1 cellular context compared by ENCODE assay signal in the genomic region with DNA sequence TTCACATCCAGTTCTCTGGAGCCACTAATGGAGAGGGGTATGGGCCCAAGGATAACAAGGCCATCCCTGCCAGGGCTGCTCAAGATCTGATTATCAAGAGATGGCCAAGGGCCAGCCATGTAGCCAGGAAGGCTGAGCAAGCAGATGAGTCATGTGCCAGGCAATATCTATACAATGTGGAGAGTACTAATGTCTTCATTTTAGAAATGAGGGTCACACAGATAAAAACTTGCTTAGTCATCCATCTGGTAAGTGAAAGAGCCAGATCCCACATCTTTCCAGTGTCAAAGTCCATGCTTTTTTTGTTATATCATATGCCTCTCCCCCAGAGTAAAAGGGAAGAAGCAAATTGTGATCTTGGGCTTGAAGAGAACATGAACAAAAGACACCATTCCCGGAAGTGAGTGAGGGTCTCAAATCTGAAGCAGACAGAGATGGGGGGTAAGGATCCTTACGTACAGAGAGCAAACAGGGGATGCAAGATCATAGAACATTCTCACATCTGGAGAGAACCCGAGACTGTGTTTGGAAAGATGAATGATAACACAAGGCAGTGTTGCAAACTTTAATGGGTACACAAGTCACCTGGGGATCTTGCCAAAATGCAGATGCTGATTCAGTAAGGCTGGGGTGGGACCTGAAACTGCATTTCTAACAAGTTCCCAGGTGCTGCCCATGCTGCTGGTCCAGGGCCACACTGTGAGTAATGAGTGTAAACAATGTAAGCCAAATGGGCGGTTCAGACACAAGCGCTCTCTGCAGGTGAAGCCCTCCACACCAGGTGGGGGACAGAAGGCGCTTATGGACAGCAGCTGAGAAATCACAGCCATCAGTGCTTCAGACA.
A peak's percentile ranks its signal among the peaks of the same experiment; 100 is the strongest.
TF ChIP-seq lines count a peak whose summit lies in the region.

No MANE protein-coding gene starts in this region.

TF ChIP-seq in K562, 482 proteins besides CTCF, POLR2A, EP300 and RAD21 (continued from another document and continues in another):
- TF ChIP-seq, protein P1, sequence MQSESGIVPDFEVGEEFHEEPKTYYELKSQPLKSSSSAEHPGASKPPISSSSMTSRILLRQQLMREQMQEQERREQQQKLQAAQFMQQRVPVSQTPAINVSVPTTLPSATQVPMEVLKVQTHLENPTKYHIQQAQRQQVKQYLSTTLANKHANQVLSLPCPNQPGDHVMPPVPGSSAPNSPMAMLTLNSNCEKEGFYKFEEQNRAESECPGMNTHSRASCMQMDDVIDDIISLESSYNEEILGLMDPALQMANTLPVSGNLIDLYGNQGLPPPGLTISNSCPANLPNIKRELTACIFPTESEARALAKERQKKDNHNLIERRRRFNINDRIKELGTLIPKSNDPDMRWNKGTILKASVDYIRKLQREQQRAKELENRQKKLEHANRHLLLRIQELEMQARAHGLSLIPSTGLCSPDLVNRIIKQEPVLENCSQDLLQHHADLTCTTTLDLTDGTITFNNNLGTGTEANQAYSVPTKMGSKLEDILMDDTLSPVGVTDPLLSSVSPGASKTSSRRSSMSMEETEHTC (IDR thresholded peaks at IDR 0.05): no peak
- TF ChIP-seq, protein P2, sequence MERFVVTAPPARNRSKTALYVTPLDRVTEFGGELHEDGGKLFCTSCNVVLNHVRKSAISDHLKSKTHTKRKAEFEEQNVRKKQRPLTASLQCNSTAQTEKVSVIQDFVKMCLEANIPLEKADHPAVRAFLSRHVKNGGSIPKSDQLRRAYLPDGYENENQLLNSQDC (CRISPR knock-in tag; IDR thresholded peaks at IDR 0.05): no peak
- TF ChIP-seq CAMTA2 (CRISPR knock-in tag; conservative IDR thresholded peaks at IDR 0.05): no peak
- TF ChIP-seq BHLHE40 (IDR thresholded peaks at IDR 0.05; ENCODE audit: low read length): peak; percentile 86
- no peak for TF ChIP-seq KHSRP (IDR thresholded peaks at IDR 0.05)
- TF ChIP-seq HSF4 (CRISPR knock-in tag; IDR thresholded peaks at IDR 0.05; ENCODE audit: borderline replicate concordance): no peak
- TF ChIP-seq ARID2 (IDR thresholded peaks at IDR 0.05): no peak
- TF ChIP-seq ZNF133 (CRISPR knock-in tag; IDR thresholded peaks at IDR 0.05): no peak
- no peak for TF ChIP-seq SETDB1 (IDR thresholded peaks at IDR 0.05; ENCODE audit: low read length)
- no peak for TF ChIP-seq HDGF (IDR thresholded peaks at IDR 0.05)
- TF ChIP-seq, protein P3, sequence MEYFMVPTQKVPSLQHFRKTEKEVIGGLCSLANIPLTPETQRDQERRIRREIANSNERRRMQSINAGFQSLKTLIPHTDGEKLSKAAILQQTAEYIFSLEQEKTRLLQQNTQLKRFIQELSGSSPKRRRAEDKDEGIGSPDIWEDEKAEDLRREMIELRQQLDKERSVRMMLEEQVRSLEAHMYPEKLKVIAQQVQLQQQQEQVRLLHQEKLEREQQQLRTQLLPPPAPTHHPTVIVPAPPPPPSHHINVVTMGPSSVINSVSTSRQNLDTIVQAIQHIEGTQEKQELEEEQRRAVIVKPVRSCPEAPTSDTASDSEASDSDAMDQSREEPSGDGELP (CRISPR knock-in tag; IDR thresholded peaks at IDR 0.05; ENCODE audit: borderline replicate concordance): no peak
- TF ChIP-seq CCNT2 (IDR thresholded peaks at IDR 0.05; ENCODE audit: borderline replicate concordance, extremely low read depth, insufficient read length, low read depth, low read length): no peak
- TF ChIP-seq, protein P4, sequence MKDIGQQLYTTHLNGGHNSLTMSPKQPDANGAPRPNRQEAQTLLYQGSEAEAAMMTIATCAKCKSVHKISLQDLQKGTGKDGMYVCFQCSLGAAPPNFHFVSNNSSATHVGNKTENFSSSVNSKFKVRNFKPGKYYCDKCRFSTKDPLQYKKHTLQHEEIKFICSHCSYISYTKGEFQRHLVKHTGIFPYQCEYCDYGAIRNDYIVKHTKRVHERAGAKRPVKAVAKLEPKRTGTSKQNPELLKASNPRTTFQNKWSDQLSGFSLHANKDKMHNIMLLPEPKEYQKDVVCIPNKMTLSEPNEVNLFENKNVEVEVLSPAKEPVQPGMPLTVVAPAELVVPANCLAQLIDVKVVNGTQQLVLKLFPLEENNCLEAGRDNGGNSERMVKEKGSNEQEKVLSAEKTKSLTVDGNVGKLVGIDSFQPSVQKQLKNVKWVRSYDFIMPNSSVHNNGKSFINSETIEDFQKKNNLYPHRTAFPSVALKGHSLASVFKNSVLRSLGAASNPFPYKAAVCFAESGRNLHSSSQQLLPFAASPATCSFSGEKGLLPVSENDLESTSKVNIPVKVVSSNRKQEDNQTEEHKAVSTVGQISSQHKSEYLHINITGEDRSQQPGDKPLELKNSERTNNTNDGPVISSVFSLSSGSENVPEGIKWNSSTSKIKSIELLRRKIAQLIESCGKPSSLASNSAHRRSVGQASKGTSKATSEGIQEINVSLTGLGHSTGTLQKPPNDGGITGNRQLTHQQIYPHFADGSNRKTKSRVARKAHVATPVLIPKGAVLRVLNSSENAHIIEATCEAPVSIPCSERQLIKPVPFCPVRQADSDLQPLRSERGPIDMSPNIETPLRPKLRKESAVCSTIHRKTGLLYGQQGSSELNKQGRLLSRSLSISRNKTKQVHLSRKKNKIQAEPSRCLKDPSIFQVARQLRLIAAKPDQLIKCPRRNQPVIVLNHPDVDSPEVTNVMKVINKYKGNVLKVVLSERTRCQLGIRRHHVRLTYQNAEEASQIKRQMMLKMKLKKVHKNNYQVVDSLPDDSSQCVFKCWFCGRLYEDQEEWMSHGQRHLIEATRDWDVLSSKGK (CRISPR knock-in tag; IDR thresholded peaks at IDR 0.05): no peak
- no peak for TF ChIP-seq POLR2H (tag; IDR thresholded peaks at IDR 0.05; ENCODE audit: low read depth)
- no peak for TF ChIP-seq LARP7 (IDR thresholded peaks at IDR 0.05)
- no peak for TF ChIP-seq FOXA1 (IDR thresholded peaks at IDR 0.05; ENCODE audit: borderline replicate concordance)
- TF ChIP-seq ILK (tag; IDR thresholded peaks at IDR 0.05; ENCODE audit: borderline replicate concordance, low read depth): no peak
- no peak for TF ChIP-seq RBM39 (optimal IDR thresholded peaks at IDR 0.05; ENCODE audit: low read depth, low read length)
- TF ChIP-seq HNRNPH1 (optimal IDR thresholded peaks at IDR 0.05; ENCODE audit: low read depth, low read length): no peak
- TF ChIP-seq ZFP36 (IDR thresholded peaks at IDR 0.05; ENCODE audit: low read depth, low read length, partially characterized antibody): no peak
- peak; percentile 79 for TF ChIP-seq DPF2 (IDR thresholded peaks at IDR 0.05)
- TF ChIP-seq SREBF1 (IDR thresholded peaks at IDR 0.05; ENCODE audit: borderline replicate concordance, low read depth, low read length): no peak
- no peak for TF ChIP-seq PPARD (CRISPR knock-in tag; IDR thresholded peaks at IDR 0.05)
- TF ChIP-seq PHTF2 (CRISPR knock-in tag; IDR thresholded peaks at IDR 0.05): no peak
- peak; percentile 92 to 93 for TF ChIP-seq TRIM24 (IDR thresholded peaks at IDR 0.05)
- no peak for TF ChIP-seq NONO (IDR thresholded peaks at IDR 0.05; ENCODE audit: low read depth in 2 of 2, low read length in 1 of 2)
- no peak for TF ChIP-seq NCOA6 (IDR thresholded peaks at IDR 0.05)
- no peak for TF ChIP-seq RFX7 (CRISPR knock-in tag; IDR thresholded peaks at IDR 0.05)
- TF ChIP-seq MYBL2 (IDR thresholded peaks at IDR 0.05; ENCODE audit: low read depth): no peak
- no peak for TF ChIP-seq MYBL2 (CRISPR knock-in tag; IDR thresholded peaks at IDR 0.05; ENCODE audit: borderline replicate concordance)
- TF ChIP-seq ZNF444 (CRISPR knock-in tag; IDR thresholded peaks at IDR 0.05): no peak
- no peak for TF ChIP-seq CBFB (CRISPR knock-in tag; IDR thresholded peaks at IDR 0.05)
- TF ChIP-seq FOS (IDR thresholded peaks at IDR 0.05; ENCODE audit: extremely low read depth, insufficient read length): peak; percentile 44
- TF ChIP-seq, protein P5, sequence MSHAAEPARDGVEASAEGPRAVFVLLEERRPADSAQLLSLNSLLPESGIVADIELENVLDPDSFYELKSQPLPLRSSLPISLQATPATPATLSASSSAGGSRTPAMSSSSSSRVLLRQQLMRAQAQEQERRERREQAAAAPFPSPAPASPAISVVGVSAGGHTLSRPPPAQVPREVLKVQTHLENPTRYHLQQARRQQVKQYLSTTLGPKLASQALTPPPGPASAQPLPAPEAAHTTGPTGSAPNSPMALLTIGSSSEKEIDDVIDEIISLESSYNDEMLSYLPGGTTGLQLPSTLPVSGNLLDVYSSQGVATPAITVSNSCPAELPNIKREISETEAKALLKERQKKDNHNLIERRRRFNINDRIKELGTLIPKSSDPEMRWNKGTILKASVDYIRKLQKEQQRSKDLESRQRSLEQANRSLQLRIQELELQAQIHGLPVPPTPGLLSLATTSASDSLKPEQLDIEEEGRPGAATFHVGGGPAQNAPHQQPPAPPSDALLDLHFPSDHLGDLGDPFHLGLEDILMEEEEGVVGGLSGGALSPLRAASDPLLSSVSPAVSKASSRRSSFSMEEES (CRISPR knock-in tag; IDR thresholded peaks at IDR 0.05): no peak
- TF ChIP-seq, protein P6, sequence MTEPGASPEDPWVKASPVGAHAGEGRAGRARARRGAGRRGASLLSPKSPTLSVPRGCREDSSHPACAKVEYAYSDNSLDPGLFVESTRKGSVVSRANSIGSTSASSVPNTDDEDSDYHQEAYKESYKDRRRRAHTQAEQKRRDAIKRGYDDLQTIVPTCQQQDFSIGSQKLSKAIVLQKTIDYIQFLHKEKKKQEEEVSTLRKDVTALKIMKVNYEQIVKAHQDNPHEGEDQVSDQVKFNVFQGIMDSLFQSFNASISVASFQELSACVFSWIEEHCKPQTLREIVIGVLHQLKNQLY (CRISPR knock-in tag; conservative IDR thresholded peaks at IDR 0.05): no peak
- no peak for TF ChIP-seq CBX5 (IDR thresholded peaks at IDR 0.05; ENCODE audit: borderline replicate concordance, low read depth)
- TF ChIP-seq ZNF75A (CRISPR knock-in tag; IDR thresholded peaks at IDR 0.05): no peak
- TF ChIP-seq, protein P7, sequence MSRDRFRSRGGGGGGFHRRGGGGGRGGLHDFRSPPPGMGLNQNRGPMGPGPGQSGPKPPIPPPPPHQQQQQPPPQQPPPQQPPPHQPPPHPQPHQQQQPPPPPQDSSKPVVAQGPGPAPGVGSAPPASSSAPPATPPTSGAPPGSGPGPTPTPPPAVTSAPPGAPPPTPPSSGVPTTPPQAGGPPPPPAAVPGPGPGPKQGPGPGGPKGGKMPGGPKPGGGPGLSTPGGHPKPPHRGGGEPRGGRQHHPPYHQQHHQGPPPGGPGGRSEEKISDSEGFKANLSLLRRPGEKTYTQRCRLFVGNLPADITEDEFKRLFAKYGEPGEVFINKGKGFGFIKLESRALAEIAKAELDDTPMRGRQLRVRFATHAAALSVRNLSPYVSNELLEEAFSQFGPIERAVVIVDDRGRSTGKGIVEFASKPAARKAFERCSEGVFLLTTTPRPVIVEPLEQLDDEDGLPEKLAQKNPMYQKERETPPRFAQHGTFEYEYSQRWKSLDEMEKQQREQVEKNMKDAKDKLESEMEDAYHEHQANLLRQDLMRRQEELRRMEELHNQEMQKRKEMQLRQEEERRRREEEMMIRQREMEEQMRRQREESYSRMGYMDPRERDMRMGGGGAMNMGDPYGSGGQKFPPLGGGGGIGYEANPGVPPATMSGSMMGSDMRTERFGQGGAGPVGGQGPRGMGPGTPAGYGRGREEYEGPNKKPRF (IDR thresholded peaks at IDR 0.05; ENCODE audit: low read depth, low read length): no peak
- no peak for TF ChIP-seq EZH2 (IDR thresholded peaks at IDR 0.05; ENCODE audit: borderline replicate concordance, low read depth, low read length)
- no peak for TF ChIP-seq ZNF143 (CRISPR knock-in tag; IDR thresholded peaks at IDR 0.05)
- TF ChIP-seq SRF (CRISPR knock-in tag; IDR thresholded peaks at IDR 0.05): no peak
- TF ChIP-seq BRD9 (IDR thresholded peaks at IDR 0.05; ENCODE audit: low read depth, partially characterized antibody): no peak
- TF ChIP-seq STAG1 (CRISPR knock-in tag; IDR thresholded peaks at IDR 0.05; ENCODE audit: borderline replicate concordance): no peak
- no peak for TF ChIP-seq IRF2 (CRISPR knock-in tag; IDR thresholded peaks at IDR 0.05)
- TF ChIP-seq MAZ (CRISPR knock-in tag; conservative IDR thresholded peaks at IDR 0.05 in 1 of 2, IDR thresholded peaks at IDR 0.05 in 1 of 2): no peak; a peak in 1 of 4 replicates
- TF ChIP-seq CCAR2 (IDR thresholded peaks at IDR 0.05; ENCODE audit: low read depth, low read length): no peak
- TF ChIP-seq ETV1 (tag; conservative IDR thresholded peaks at IDR 0.05; ENCODE audit: low read depth): no peak
- no peak for TF ChIP-seq BMI1 (IDR thresholded peaks at IDR 0.05; ENCODE audit: low read length)
- no peak for TF ChIP-seq TAF9B (IDR thresholded peaks at IDR 0.05; ENCODE audit: partially characterized antibody)
- no peak for TF ChIP-seq KDM2B (CRISPR knock-in tag; IDR thresholded peaks at IDR 0.05)
- TF ChIP-seq GATAD2A (IDR thresholded peaks at IDR 0.05): no peak
- TF ChIP-seq MIER1 (IDR thresholded peaks at IDR 0.05; ENCODE audit: low read depth): no peak
- TF ChIP-seq TBL1XR1 (IDR thresholded peaks at IDR 0.05; ENCODE audit: low read length in 2 of 2): no peak
- TF ChIP-seq ZNF77 (CRISPR knock-in tag; IDR thresholded peaks at IDR 0.05): no peak
- no peak for TF ChIP-seq SIN3A (IDR thresholded peaks at IDR 0.05; ENCODE audit: borderline replicate concordance in 2 of 2, control insufficient read depth in 1 of 2, low read depth in 2 of 2, low read length in 2 of 2)
- no peak for TF ChIP-seq SRSF3 (IDR thresholded peaks at IDR 0.05; ENCODE audit: insufficient read depth, low read length)
- TF ChIP-seq, protein P8, sequence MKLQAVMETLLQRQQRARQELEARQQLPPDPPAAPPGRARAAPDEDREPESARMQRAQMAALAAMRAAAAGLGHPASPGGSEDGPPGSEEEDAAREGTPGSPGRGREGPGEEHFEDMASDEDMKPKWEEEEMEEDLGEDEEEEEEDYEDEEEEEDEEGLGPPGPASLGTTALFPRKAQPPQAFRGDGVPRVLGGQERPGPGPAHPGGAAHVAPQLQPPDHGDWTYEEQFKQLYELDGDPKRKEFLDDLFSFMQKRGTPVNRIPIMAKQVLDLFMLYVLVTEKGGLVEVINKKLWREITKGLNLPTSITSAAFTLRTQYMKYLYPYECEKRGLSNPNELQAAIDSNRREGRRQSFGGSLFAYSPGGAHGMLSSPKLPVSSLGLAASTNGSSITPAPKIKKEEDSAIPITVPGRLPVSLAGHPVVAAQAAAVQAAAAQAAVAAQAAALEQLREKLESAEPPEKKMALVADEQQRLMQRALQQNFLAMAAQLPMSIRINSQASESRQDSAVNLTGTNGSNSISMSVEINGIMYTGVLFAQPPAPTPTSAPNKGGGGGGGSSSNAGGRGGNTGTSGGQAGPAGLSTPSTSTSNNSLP (IDR thresholded peaks at IDR 0.05; ENCODE audit: borderline replicate concordance, low read depth, low read length): no peak
- no peak for TF ChIP-seq SLC30A9 (CRISPR knock-in tag; IDR thresholded peaks at IDR 0.05)
- TF ChIP-seq RB1 (IDR thresholded peaks at IDR 0.05; ENCODE audit: low read depth): no peak
- TF ChIP-seq COPS2 (conservative IDR thresholded peaks at IDR 0.05): no peak
- TF ChIP-seq NFIX (CRISPR knock-in tag; IDR thresholded peaks at IDR 0.05; ENCODE audit: low read depth): no peak
- TF ChIP-seq, protein P9, sequence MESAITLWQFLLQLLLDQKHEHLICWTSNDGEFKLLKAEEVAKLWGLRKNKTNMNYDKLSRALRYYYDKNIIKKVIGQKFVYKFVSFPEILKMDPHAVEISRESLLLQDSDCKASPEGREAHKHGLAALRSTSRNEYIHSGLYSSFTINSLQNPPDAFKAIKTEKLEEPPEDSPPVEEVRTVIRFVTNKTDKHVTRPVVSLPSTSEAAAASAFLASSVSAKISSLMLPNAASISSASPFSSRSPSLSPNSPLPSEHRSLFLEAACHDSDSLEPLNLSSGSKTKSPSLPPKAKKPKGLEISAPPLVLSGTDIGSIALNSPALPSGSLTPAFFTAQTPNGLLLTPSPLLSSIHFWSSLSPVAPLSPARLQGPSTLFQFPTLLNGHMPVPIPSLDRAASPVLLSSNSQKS (CRISPR knock-in tag; IDR thresholded peaks at IDR 0.05): no peak
- peak in 1 of 2 experiments; percentile 64; a peak in 1 of 4 replicates for TF ChIP-seq TEAD1 (CRISPR knock-in tag; IDR thresholded peaks at IDR 0.05)
- no peak for TF ChIP-seq ESRRB (CRISPR knock-in tag; IDR thresholded peaks at IDR 0.05; ENCODE audit: borderline replicate concordance)
